In the genomic region with DNA sequence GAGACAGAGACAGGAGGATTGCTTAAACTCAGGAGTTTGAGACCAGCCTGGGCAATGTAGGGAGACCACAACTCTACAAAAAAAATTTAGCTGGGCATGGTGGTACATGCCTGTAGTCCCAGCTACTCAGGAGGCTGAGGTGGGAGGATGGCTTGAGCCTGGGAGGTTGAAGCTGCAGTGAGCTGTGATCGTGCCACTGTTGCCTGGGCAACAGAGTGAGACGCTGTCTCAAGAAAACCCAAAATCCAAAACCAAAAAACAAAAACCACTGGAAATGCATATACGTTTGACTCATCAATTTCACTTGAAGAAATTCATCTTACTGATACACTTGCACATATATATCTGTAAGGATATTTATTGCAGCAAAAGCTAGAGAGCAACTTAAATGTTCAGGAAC, we compare ENCODE assay signal across 4 cellular contexts. TPM values are rescaled to one million over a fixed set of nuclear protein-coding genes. Genes with fewer than 3 reads are reported as not detected.
"Had no signal": no experiment of that assay in that cellular context is flagged by ENCODE, and none has a peak within 500 bp of the region (broad histone marks: within the 10 kb centered on the region; RNA-seq: fewer than 3 reads in every experiment).

No MANE protein-coding gene starts in this region.

RNA-seq across cellular contexts. Expression of gene RAMP3, which starts 52.3 kb away (rescaled TPM):
- total RNA-seq: glomerular endothelial cell, mesothelial cell of epicardium, natural killer cell, smooth muscle cell had no signal
